In the genomic region with DNA sequence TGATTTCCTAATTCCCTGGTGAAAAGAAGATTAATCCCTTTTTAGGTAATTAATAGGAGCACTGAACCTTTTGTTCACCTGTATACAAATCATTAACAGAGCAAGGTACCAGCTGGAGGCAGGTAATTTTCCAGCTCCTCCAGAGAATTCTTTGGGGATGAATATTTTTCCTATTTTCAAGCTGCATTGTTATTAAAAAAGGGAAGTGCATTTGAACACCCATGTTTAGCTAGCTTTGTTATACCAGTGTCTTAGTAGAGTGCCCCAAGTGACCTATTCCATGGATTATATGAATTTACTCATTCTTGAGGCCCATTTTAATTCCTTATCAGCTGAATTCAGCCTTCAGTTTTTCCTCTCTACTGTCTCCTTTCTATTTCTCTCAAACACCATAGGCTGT, we compare ENCODE assay signal across 27 cellular contexts.
"Had no signal": no experiment of that assay in that cellular context is flagged by ENCODE, and none has a peak within 500 bp of the region (broad histone marks: within the 10 kb centered on the region; RNA-seq: fewer than 3 reads in every experiment).

No MANE protein-coding gene starts in this region.

- H3K27me3 ChIP-seq: stomach, suprapubic skin, testis, thyroid gland, tibial artery, tibial nerve, transverse colon, upper lobe of left lung, upper lobe of right lung, uterus, vagina had no signal

- H3K27ac ChIP-seq: stomach, suprapubic skin, testis, thoracic aorta, thyroid gland, tibial artery, tibial nerve, transverse colon, upper lobe of left lung, upper lobe of right lung, uterus, vagina had no signal

- FAIRE-seq: urothelium cell line had no signal

- H3K4me3 ChIP-seq: stomach, suprapubic skin, testis, thoracic aorta, thyroid gland, tibial artery, tibial nerve, transverse colon, upper lobe of left lung, upper lobe of right lung, uterus, vagina had no signal

- H3K9me3 ChIP-seq: suprapubic skin, testis, thyroid gland, upper lobe of left lung, upper lobe of right lung, uterus, vagina had no signal

- DNase-seq: stimulated activated CD4-positive, alpha-beta T cell treated with anti-CD3 and anti-CD28 coated beads, Interleukin-2, amount 100 ng/mL, for 48 hours; stimulated activated CD4-positive, alpha-beta T cell treated with anti-CD3 and anti-CD28 coated beads, Interleukin-4, amount 100 ng/mL, for 1 hour; stimulated activated CD4-positive, alpha-beta T cell treated with anti-CD3 and anti-CD28 coated beads, Interleukin-4, amount 100 ng/mL, for 24 hours; stimulated activated CD4-positive, alpha-beta T cell treated with anti-CD3 and anti-CD28 coated beads, Interleukin-4, amount 100 ng/mL, for 4 hours; stimulated activated CD8-positive, alpha-beta memory T cell treated with anti-CD3 and anti-CD28 coated beads, Interleukin-4, amount 100 ng/mL, for 48 hours; stimulated activated naive B cell treated with anti-CD40 and anti-IgM and Interleukin-4, amounts not matched to agents 10 μg/mL and 1 μg/mL and 100 μg/mL, for 72 hours; stimulated activated naive CD4-positive, alpha-beta T cell; stimulated activated naive CD4-positive, alpha-beta T cell treated with Interleukin-2 at 50 U/mL for 16 hours; stimulated activated naive CD8-positive, alpha-beta T cell treated with anti-CD3 and anti-CD28 coated beads, Interleukin-15, amount 100 ng/mL, for 72 hours; stimulated activated naive CD8-positive, alpha-beta T cell treated with anti-CD3 and anti-CD28 coated beads, Interleukin-15, Interleukin-2, amounts not matched to agents 100 U/mL and 50 U/mL, for 24 hours; stomach; substantia nigra; testis; thyroid gland; tibial artery; transverse colon; trophoblast cell; upper lobe of left lung; upper lobe of right lung; uterus had no signal

- ATAC-seq: stimulated activated effector memory CD8-positive, alpha-beta T cell treated with anti-CD3 and anti-CD28 coated beads, Interleukin-12 subunit alpha, Interleukin-12 subunit beta, amount 100 ng/mL, for 72 hours; stimulated activated memory B cell treated with anti-CD40 and anti-IgM and Interleukin-4, amounts not matched to agents 10 μg/mL and 1 μg/mL and 100 μg/mL, for 72 hours; stimulated activated naive B cell treated with anti-CD40 and anti-IgM and Interleukin-4, amounts not matched to agents 10 μg/mL and 1 μg/mL and 100 μg/mL, for 72 hours; stimulated activated naive CD8-positive, alpha-beta T cell treated with anti-CD3 and anti-CD28 coated beads, Interleukin-15, amount 100 ng/mL, for 72 hours; stimulated activated naive CD8-positive, alpha-beta T cell treated with anti-CD3 and anti-CD28 coated beads, Interleukin-15, Interleukin-2, amounts not matched to agents 100 U/mL and 50 U/mL, for 24 hours; upper lobe of right lung had no signal

- H3K4me1 ChIP-seq: stomach, suprapubic skin, testis, thyroid gland, tibial artery, tibial nerve, transverse colon, upper lobe of left lung, upper lobe of right lung, uterus, vagina had no signal

- H3K36me3 ChIP-seq: stomach, suprapubic skin, thoracic aorta, thyroid gland, tibial artery, tibial nerve, transverse colon, upper lobe of left lung, upper lobe of right lung, uterus, vagina had no signal
